In genomic region chr6:6803180-6803978, GRCh38 we compare ENCODE assay signal across 9 cellular contexts.
DNase-seq lines count a peak whose midpoint lies in the region; ATAC-seq, FAIRE-seq and TF ChIP-seq lines count a peak whose summit lies in the region.
"Had no signal": no experiment of that assay in that cellular context is flagged by ENCODE, and none has a peak within 500 bp of the region (broad histone marks: within the 10 kb centered on the region; RNA-seq: fewer than 3 reads in every experiment).

No MANE protein-coding gene starts in this region.

- H3K36me3 Mint-ChIP-seq in activated naive CD8-positive, alpha-beta T cell treated with anti-CD3 and anti-CD28 coated beads for 36 hours: no peaks in the 10 kb centered on the region

- peaks cover 34% of the 10 kb centered on the region for H3K4me1 Mint-ChIP-seq in activated naive CD8-positive, alpha-beta T cell treated with anti-CD3 and anti-CD28 coated beads for 36 hours

- no peaks in the 10 kb centered on the region for H3K9me3 ChIP-seq in tibial artery
- no peaks in the 10 kb centered on the region for H3K9me3 ChIP-seq in heart right ventricle

- H3K27me3 Mint-ChIP-seq in activated naive CD8-positive, alpha-beta T cell treated with anti-CD3 and anti-CD28 coated beads for 36 hours: no peaks in the 10 kb centered on the region

- H3K4me3 ChIP-seq in tibial artery (no peak overlapping the region), heart right ventricle (no peak overlapping the region)

- peaks cover 0 to 13% of the 10 kb centered on the region in 2 donors for H3K27me3 ChIP-seq in tibial artery
- no peaks in the 10 kb centered on the region for H3K27me3 ChIP-seq in heart right ventricle

- H3K4me1 ChIP-seq in tibial artery: peaks cover 0 to 4% (median 0%) of the 10 kb centered on the region in 4 donors
- peaks cover 0 to 65% (median 14%) of the 10 kb centered on the region in 9 donors for H3K4me1 ChIP-seq in heart right ventricle

- no peak for FAIRE-seq in urothelium cell line (lab: Jason Lieb, UNC)
- FAIRE-seq: G401.6 had no signal

- no peaks in the 10 kb centered on the region for H3K9me3 Mint-ChIP-seq in activated naive CD8-positive, alpha-beta T cell treated with anti-CD3 and anti-CD28 coated beads for 36 hours

- no peak overlapping the region for H3K27ac ChIP-seq in tibial artery
- H3K27ac ChIP-seq in heart right ventricle: no peak overlapping the region

- H3K27ac Mint-ChIP-seq in activated naive CD8-positive, alpha-beta T cell treated with anti-CD3 and anti-CD28 coated beads for 36 hours: no peak overlapping the region

- TF ChIP-seq CTCF in tibial artery (IDR thresholded peaks at IDR 0.05) (no peak), heart right ventricle (IDR thresholded peaks at IDR 0.05) (no peak)

- no peaks in the 10 kb centered on the region for H3K36me3 ChIP-seq in tibial artery
- no peaks in the 10 kb centered on the region for H3K36me3 ChIP-seq in heart right ventricle

- intact Hi-C loops in tibial artery (cut with DNase I; ENCODE audit: low total_unique reads): no loop called here
- intact Hi-C loops in heart right ventricle (cut with DNase I): no loop called here

- ATAC-seq in HG03175 (IDR thresholded peaks at IDR 0.05; ENCODE audit: unreplicated experiment) (peak; percentile 76), heart right ventricle (no peak)

- H3K4me3 Mint-ChIP-seq in activated naive CD8-positive, alpha-beta T cell treated with anti-CD3 and anti-CD28 coated beads for 36 hours: no peak overlapping the region

- DNase-seq in stimulated activated CD4-positive, alpha-beta T cell treated with anti-CD3 and anti-CD28 coated beads, Interleukin-1b, Interleukin-23, amount 100 ng/mL, for 48 hours: peak; percentile 41
- DNase-seq in stimulated activated CD4-positive, alpha-beta T cell treated with anti-CD3 and anti-CD28 coated beads, Interleukin-12 subunit alpha, Interleukin-12 subunit beta, amount 100 ng/mL, for 4 hours: no peak
- peak; percentile 27 for DNase-seq in activated naive CD8-positive, alpha-beta T cell treated with anti-CD3 and anti-CD28 coated beads for 36 hours
- DNase-seq in urothelium cell line (ENCODE audit: low spot score): peak; percentile 64
- DNase-seq in tibial artery: no peak
- DNase-seq in heart right ventricle: no peak
- no peak for DNase-seq in A172 (ENCODE audit: low spot score)

- WGBS in heart right ventricle, 2 donors: 82 to 89% methylated on average over 18 of the region's 18 CpGs

Comparison
In these comparisons a context has a peak if more than half of its experiments do, and no peak if none do; other contexts are left out.
1. DNase-seq: peak in stimulated activated CD4-positive, alpha-beta T cell treated with anti-CD3 and anti-CD28 coated beads, Interleukin-1b, Interleukin-23, amount 100 ng/mL, for 48 hours (single experiment), activated naive CD8-positive, alpha-beta T cell treated with anti-CD3 and anti-CD28 coated beads for 36 hours (single experiment) and urothelium cell line (single experiment); none in stimulated activated CD4-positive, alpha-beta T cell treated with anti-CD3 and anti-CD28 coated beads, Interleukin-12 subunit alpha, Interleukin-12 subunit beta, amount 100 ng/mL, for 4 hours (single experiment), tibial artery (0 of 2), heart right ventricle (0 of 2) and A172 (single experiment).